9 cellular contexts compared by ENCODE assay signal in the genomic region with DNA sequence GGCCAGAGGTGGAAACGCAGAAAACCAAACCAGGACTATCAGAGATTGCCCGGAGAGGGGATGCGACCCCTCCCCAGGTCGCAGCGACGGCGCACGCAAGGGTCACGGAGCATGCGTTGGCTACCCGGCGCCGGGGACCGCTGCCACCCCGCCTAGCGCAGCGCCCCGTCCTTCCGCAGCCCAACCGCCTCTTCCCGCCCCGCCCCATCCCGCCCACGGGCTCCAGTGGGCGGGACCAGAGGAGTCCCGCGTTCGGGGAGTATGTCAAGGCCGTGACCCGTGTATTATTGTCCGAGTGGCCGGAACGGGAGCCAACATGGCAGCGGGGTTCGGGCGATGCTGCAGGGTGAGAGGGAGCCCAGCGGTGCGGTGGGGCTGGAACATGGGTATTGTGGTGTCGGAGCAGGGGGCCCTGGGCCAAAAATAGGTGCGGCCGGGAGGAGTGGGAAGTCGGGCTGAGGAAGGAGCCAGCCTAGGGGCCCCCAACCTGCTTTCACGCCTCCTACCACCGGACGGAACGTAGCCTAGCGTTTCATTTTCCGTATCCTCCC. TPM values are rescaled to one million over a fixed set of nuclear protein-coding genes. Genes with fewer than 3 reads are reported as not detected.
A peak's percentile ranks its signal among the peaks of the same experiment; 100 is the strongest.
DNase-seq lines count a peak whose midpoint lies in the region; ATAC-seq, FAIRE-seq and TF ChIP-seq lines count a peak whose summit lies in the region.
"Had no signal": no experiment of that assay in that cellular context is flagged by ENCODE, and none has a peak within 500 bp of the region (broad histone marks: within the 10 kb centered on the region; RNA-seq: fewer than 3 reads in every experiment).

Gene ACADM (plus strand): TSS at position 238 of the 551 bp plus-strand sequence. CDS start 79 bp downstream, at position 317.

- peak within 1 kb of the TSS; percentile 98 for H3K4me3 Mint-ChIP-seq in central memory CD8-positive, alpha-beta T cell

- peaks cover 28% of the 10 kb centered on the region for H3K4me1 Mint-ChIP-seq in central memory CD8-positive, alpha-beta T cell

- peak within 1 kb of the TSS; percentile 97 for H2AFZ ChIP-seq in keratinocyte (ENCODE audit: control insufficient read depth, low read length)

- peak within 1 kb of the TSS; percentile 80 for H3K27ac ChIP-seq in keratinocyte (ENCODE audit: control insufficient read depth, insufficient read depth, low read length)

- dilution Hi-C loops in keratinocyte (cut with MboI; ENCODE audit: extremely low pct_ligation_motif_present, low sequenced_read_pairs): no loop called here

- TF ChIP-seq CTCF in keratinocyte (optimal IDR thresholded peaks at IDR 0.05 in 1 of 3, IDR thresholded peaks at IDR 0.05 in 1 of 3, conservative IDR thresholded peaks at IDR 0.05 in 1 of 3; ENCODE audit: extremely low read depth in 1 of 3, insufficient read depth in 2 of 3, low read length in 3 of 3): no peak

- peaks cover 19% of the 10 kb centered on the region for H3K4me1 ChIP-seq in keratinocyte (ENCODE audit: control insufficient read depth, extremely low read depth, insufficient read depth, low read length)

- no peaks in the 10 kb centered on the region for H3K9me3 ChIP-seq in keratinocyte (ENCODE audit: control insufficient read depth, low read depth, low read length)

- peak within 1 kb of the TSS; percentile 85 for H3K9ac ChIP-seq in keratinocyte (ENCODE audit: control insufficient read depth, extremely low read depth, insufficient read depth, low read length)

- peaks cover 37% of the 10 kb centered on the region for H3K79me2 ChIP-seq in keratinocyte (ENCODE audit: control insufficient read depth, insufficient read depth, low read length)

- H3K4me3 ChIP-seq in keratinocyte (ENCODE audit: control insufficient read depth in 2 of 3, extremely low read depth in 1 of 3, insufficient read depth in 2 of 3, low read depth in 1 of 3, low read length in 3 of 3): peak within 1 kb of the TSS; percentile 79 to 94 (median 84)

- no peaks in the 10 kb centered on the region for H3K9me3 Mint-ChIP-seq in central memory CD8-positive, alpha-beta T cell

- H3K36me3 ChIP-seq in keratinocyte (ENCODE audit: control insufficient read depth in 2 of 2, extremely low read depth in 1 of 2, insufficient read depth in 2 of 2, low read length in 2 of 2): no peaks in the 10 kb centered on the region

- DNase-seq in AG08396 (ENCODE audit: low spot score): peak; percentile 92
- peak; percentile 88 for DNase-seq in NCI-H226
- peak; percentile 62 to 64 for DNase-seq in central memory CD8-positive, alpha-beta T cell (ENCODE audit: low spot score in 2 of 2)
- DNase-seq in keratinocyte (ENCODE audit: low read depth, low spot score): no peak
- DNase-seq in stimulated activated CD4-positive, alpha-beta T cell treated with anti-CD3 and anti-CD28 coated beads, Interleukin-15, amount 100 ng/mL, for 1 hour (ENCODE audit: low read depth in 1 of 2, low spot score in 1 of 2): peak; percentile 64 to 85

- no peaks in the 10 kb centered on the region for H4K20me1 ChIP-seq in keratinocyte (ENCODE audit: control insufficient read depth, extremely low read depth, insufficient read depth, low read length)

- no peaks in the 10 kb centered on the region for H3K27me3 ChIP-seq in keratinocyte (ENCODE audit: control insufficient read depth, extremely low read depth, insufficient read depth, low read length)

- peak within 1 kb of the TSS; percentile 88 for H3K4me2 ChIP-seq in keratinocyte (ENCODE audit: control insufficient read depth, extremely low read depth, insufficient read depth, low read depth, low read length)

- H3K27ac Mint-ChIP-seq in central memory CD8-positive, alpha-beta T cell (ENCODE audit: low read depth): peak within 1 kb of the TSS; percentile 98

- ATAC-seq in GM18873 (IDR thresholded peaks at IDR 0.05; ENCODE audit: low FRiP score, unreplicated experiment) (peak; percentile 78), HG03135 (IDR thresholded peaks at IDR 0.05; ENCODE audit: unreplicated experiment) (peak; percentile 87)
- ATAC-seq in activated CD4-positive, CD25-positive, alpha-beta regulatory T cell treated with anti-CD3 and anti-CD28 coated beads, Interleukin-2, amount 50 U/mL, for 24 hours: peak; percentile 93 to 95
- peak; percentile 92 for ATAC-seq in central memory CD8-positive, alpha-beta T cell (replicated peaks; ENCODE audit: extremely low read depth, poor library complexity, severe bottlenecking)

- FAIRE-seq in keratinocyte (lab: Jason Lieb, UNC): no peak
- FAIRE-seq: TTC549 had no signal

- peaks cover 4% of the 10 kb centered on the region for H3K36me3 Mint-ChIP-seq in central memory CD8-positive, alpha-beta T cell (ENCODE audit: insufficient read depth)

- H3K27me3 Mint-ChIP-seq in central memory CD8-positive, alpha-beta T cell: no peaks in the 10 kb centered on the region

- H3K9me1 ChIP-seq in keratinocyte (ENCODE audit: control insufficient read depth, extremely low read depth, insufficient read depth, low read length): peaks cover 3% of the 10 kb centered on the region

RNA-seq across cellular contexts. Expression of gene ACADM, which starts in this region (rescaled TPM):
- 26.8 to 52.2 TPM (median 29.3 TPM) in 3 replicates for polyA plus RNA-seq in keratinocyte
- polyA plus RNA-seq in keratinocyte (2011; ENCODE audit: low read depth): 18.8 TPM
- 25.2 and 36.8 TPM in 2 replicates for polyA plus RNA-seq in keratinocyte (2011; cell fraction: cytosol; rRNA removed)
- 29.1 and 38.0 TPM in 2 replicates for polyA plus RNA-seq in keratinocyte (2011; cell fraction: nucleus; rRNA removed)
- 16.3 and 30.5 TPM in 2 replicates for polyA plus RNA-seq in keratinocyte (2012; ENCODE audit: low replicate concordance)
- polyA minus RNA-seq in keratinocyte: 2.1 to 25.8 TPM (median 11.9 TPM) in 3 replicates
- polyA minus RNA-seq in keratinocyte (2011; cell fraction: cytosol; rRNA and poly(A)+ RNA removed): 15.2 TPM
- polyA minus RNA-seq in keratinocyte (2011; cell fraction: nucleus; rRNA and poly(A)+ RNA removed): 13.8 and 23.2 TPM in 2 replicates
